Comparison of ENCODE assay signal across 11 cellular contexts in the genomic region with DNA sequence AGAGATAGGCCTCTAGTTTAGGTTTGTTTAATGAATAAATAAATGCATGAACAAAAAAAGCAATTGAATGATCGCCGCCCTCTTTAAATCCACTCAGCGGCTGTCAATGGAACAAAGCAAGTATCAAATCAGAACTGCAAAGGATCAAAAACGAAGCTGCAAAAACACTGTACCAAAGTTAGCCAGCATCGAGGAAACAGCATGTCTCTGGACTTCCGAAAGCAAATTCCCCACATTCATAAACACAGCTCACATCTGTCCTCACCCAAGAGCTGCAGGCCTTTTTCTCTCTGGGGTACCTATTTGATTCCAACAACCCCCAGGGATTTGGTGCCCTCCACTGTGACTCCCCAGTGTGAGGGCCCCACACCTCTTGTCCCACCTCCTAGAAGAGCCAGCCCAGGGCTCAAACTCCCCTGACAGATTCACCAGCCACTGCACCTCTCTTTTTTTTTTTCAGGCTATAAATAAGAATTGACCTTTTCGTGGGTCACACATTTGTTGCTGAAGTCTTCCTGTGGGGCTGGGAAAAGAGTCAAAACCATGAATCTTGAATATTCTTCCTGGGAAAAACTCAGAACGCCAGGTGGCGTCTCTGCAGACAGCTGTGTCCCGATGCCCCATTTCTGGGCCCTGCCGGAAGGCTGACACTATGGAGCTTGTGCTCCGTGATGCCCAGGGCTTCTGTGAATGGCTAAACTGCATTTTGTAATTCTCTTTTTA. TPM values are rescaled to one million over a fixed set of nuclear protein-coding genes. Genes with fewer than 3 reads are reported as not detected.
A peak's percentile ranks its signal among the peaks of the same experiment; 100 is the strongest.
DNase-seq lines count a peak whose midpoint lies in the region; TF ChIP-seq lines count a peak whose summit lies in the region.
"Had no signal": no experiment of that assay in that cellular context is flagged by ENCODE, and none has a peak within 500 bp of the region (broad histone marks: within the 10 kb centered on the region; RNA-seq: fewer than 3 reads in every experiment).

No MANE protein-coding gene starts in this region.

- no peak overlapping the region for H3K9ac ChIP-seq in adipocyte (ENCODE audit: low read length)

- DNase-seq in AG04449 (ENCODE audit: low read depth, low spot score) (no peak), adipocyte (ENCODE audit: low read depth) (peak; percentile 18), glutamatergic neuron (peak; percentile 51), neural crest cell (ENCODE audit: low read depth, low spot score) (peak; percentile 34), NCI-H2227 (lab: John Stamatoyannopoulos, UW; ENCODE audit: unreplicated experiment) (no peak), HFFc6 (no peak), DMS 273 (lab: John Stamatoyannopoulos, UW; ENCODE audit: unreplicated experiment) (no peak), GM10266 (ENCODE audit: extremely low spot score) (no peak)
- DNase-seq: activated CD4-positive, alpha-beta T cell treated with anti-CD3 and anti-CD28 coated beads for 36 hours; NCI-H1048; stimulated activated CD8-positive, alpha-beta memory T cell treated with anti-CD3 and anti-CD28 coated beads, Interleukin-4, amount 100 ng/mL, for 48 hours had no signal

- H3K9me3 Mint-ChIP-seq in glutamatergic neuron (ENCODE audit: unreplicated experiment): peaks cover 5% of the 10 kb centered on the region
- no peaks in the 10 kb centered on the region for H3K9me3 Mint-ChIP-seq in neural crest cell
- no peaks in the 10 kb centered on the region for H3K9me3 Mint-ChIP-seq in HFFc6

- CTCF ChIA-PET in AG04449 (lab: Yijun Ruan, JAX): interaction anchor here (0.6 to 19.6 kb wide), 9 partner anchors 8 to 484 kb away, joined by 3 to 658 read pairs (median 4); no protein-coding TSS in a partner anchor

- H3K4me3 ChIP-seq in AG04449 (ENCODE audit: low read depth, low read length) (no peak overlapping the region), adipocyte (ENCODE audit: low read length) (no peak overlapping the region)

- no peaks in the 10 kb centered on the region for H3K9me3 ChIP-seq in adipocyte (ENCODE audit: control insufficient read depth, low read length)

- peaks cover 9% of the 10 kb centered on the region for H3K36me3 ChIP-seq in adipocyte (ENCODE audit: control insufficient read depth, insufficient read depth, low read length, severe bottlenecking)

- TF ChIP-seq CTCF in AG04449 (IDR thresholded peaks at IDR 0.05; ENCODE audit: insufficient read depth, low read length, missing control alignments) (peak; percentile 2), glutamatergic neuron (IDR thresholded peaks at IDR 0.05; ENCODE audit: partially characterized antibody, unreplicated experiment) (peak; percentile 13), neural crest cell (conservative IDR thresholded peaks at IDR 0.05) (peak; percentile 55), HFFc6 (IDR thresholded peaks at IDR 0.05) (no peak), GM10266 (IDR thresholded peaks at IDR 0.05; ENCODE audit: control insufficient read depth, insufficient read depth, low read depth, missing control alignments) (no peak)

- no peaks in the 10 kb centered on the region for H3K27me3 ChIP-seq in adipocyte (replicated peaks; ENCODE audit: control insufficient read depth, insufficient read depth, low read length)

- H3K4me1 ChIP-seq in adipocyte (ENCODE audit: control insufficient read depth, insufficient read depth, low read length): peaks cover 31% of the 10 kb centered on the region

- POLR2A ChIA-PET in AG04449 (lab: Yijun Ruan, JAX): no interaction called here

- H3K36me3 Mint-ChIP-seq in glutamatergic neuron (ENCODE audit: unreplicated experiment) (peaks cover 7% of the 10 kb centered on the region), neural crest cell (ENCODE audit: low read depth) (no peaks in the 10 kb centered on the region), HFFc6 (ENCODE audit: low read depth) (peaks cover 19% of the 10 kb centered on the region)

- H3K27ac Mint-ChIP-seq in glutamatergic neuron (ENCODE audit: unreplicated experiment): peak overlapping the region; percentile 48
- no peak overlapping the region for H3K27ac Mint-ChIP-seq in neural crest cell (ENCODE audit: unreplicated experiment)
- H3K27ac Mint-ChIP-seq in HFFc6: no peak overlapping the region
- H3K27ac Mint-ChIP-seq: activated CD4-positive, alpha-beta T cell treated with anti-CD3 and anti-CD28 coated beads for 36 hours had no signal

- H3K4me3 Mint-ChIP-seq in glutamatergic neuron (ENCODE audit: unreplicated experiment): peak overlapping the region; percentile 12
- no peak overlapping the region for H3K4me3 Mint-ChIP-seq in neural crest cell
- no peak overlapping the region for H3K4me3 Mint-ChIP-seq in HFFc6
- H3K4me3 Mint-ChIP-seq: activated CD4-positive, alpha-beta T cell treated with anti-CD3 and anti-CD28 coated beads for 36 hours had no signal

- H3K4me1 Mint-ChIP-seq in glutamatergic neuron (ENCODE audit: low read depth, unreplicated experiment): peaks cover 20% of the 10 kb centered on the region
- peaks cover 21% of the 10 kb centered on the region for H3K4me1 Mint-ChIP-seq in neural crest cell
- H3K4me1 Mint-ChIP-seq in HFFc6 (ENCODE audit: low read depth): peaks cover 21% of the 10 kb centered on the region
- H3K4me1 Mint-ChIP-seq: activated CD4-positive, alpha-beta T cell treated with anti-CD3 and anti-CD28 coated beads for 36 hours had no signal

- H3K27me3 Mint-ChIP-seq in glutamatergic neuron (ENCODE audit: unreplicated experiment) (peaks cover 11% of the 10 kb centered on the region), neural crest cell (ENCODE audit: low read depth) (no peaks in the 10 kb centered on the region), HFFc6 (ENCODE audit: insufficient read depth) (peaks cover 2% of the 10 kb centered on the region)

RNA-seq across cellular contexts. Expression of gene HSPA12A, which starts 51.8 kb away (rescaled TPM):
- total RNA-seq in glutamatergic neuron (ENCODE audit: unreplicated experiment) (75.0 TPM), neural crest cell (7.4 and 7.6 TPM in 2 replicates)
- total RNA-seq in HFFc6 (2021; fragmentation: NEBNext Ultra II Directional; extraction: Animal tissue kit (Norgen Biotek cat#: 25700)): 10 to 100 TPM; 16.6 to 19.4 (median 17.7) TPM

Comparison
In these comparisons a context has a peak if more than half of its experiments do, and no peak if none do; other contexts are left out.
1. DNase-seq: peak in adipocyte (single experiment), glutamatergic neuron (single experiment) and neural crest cell (single experiment); none in AG04449 (single experiment), NCI-H2227 (single experiment), HFFc6 (single experiment), DMS 273 (single experiment) and GM10266 (single experiment).
2. CTCF ChIP-seq: peak in AG04449 (single experiment), glutamatergic neuron (single experiment) and neural crest cell (single experiment); none in HFFc6 (single experiment) and GM10266 (single experiment).